25 cellular contexts compared by ENCODE assay signal in genomic region chr2:135942936-135943688, GRCh38.
"Had no signal": no experiment of that assay in that cellular context is flagged by ENCODE, and none has a peak within 500 bp of the region (broad histone marks: within the 10 kb centered on the region; RNA-seq: fewer than 3 reads in every experiment).

No MANE protein-coding gene starts in this region.

- DNase-seq: activated CD4-positive, alpha-beta memory T cell treated with anti-CD3 and anti-CD28 coated beads, Interleukin-2, amount 10 ng/mL, durations not matched to agents 7 days and 5 days; activated CD4-positive, alpha-beta T cell treated with anti-CD3 and anti-CD28 coated beads for 1 hour; activated CD4-positive, alpha-beta T cell treated with anti-CD3 and anti-CD28 coated beads, Interleukin-2, amount 10 ng/mL, durations not matched to agents 7 days and 5 days; activated CD8-positive, alpha-beta memory T cell treated with anti-CD3 and anti-CD28 coated beads, Interleukin-2, amount 50 U/mL, for 48 hours; activated T-cell treated with anti-CD3 and anti-CD28 coated beads, Interleukin-2, amount 50 U/mL, for 24 hours; aorta; central memory CD4-positive, alpha-beta T cell; dermis blood vessel endothelial cell; effector CD4-positive, alpha-beta T cell; esophagus squamous epithelium; islet precursor cell; left colon; midbrain; naive thymus-derived CD8-positive, alpha-beta T cell; right cardiac atrium; spleen; stimulated activated naive CD4-positive, alpha-beta T cell; T-helper 2 cell had no signal

- H3K4me1 Mint-ChIP-seq: neural progenitor cell had no signal

- H3K27me3 ChIP-seq: esophagus squamous epithelium, neural progenitor cell, spleen, suprapubic skin, tibial nerve had no signal

- H3K27me3 Mint-ChIP-seq: activated CD4-positive, alpha-beta memory T cell treated with anti-CD3 and anti-CD28 coated beads, Interleukin-2, amount 10 ng/mL, durations not matched to agents 7 days and 5 days; activated CD4-positive, alpha-beta T cell treated with anti-CD3 and anti-CD28 coated beads, Interleukin-2, amount 10 ng/mL, durations not matched to agents 7 days and 5 days; activated naive CD4-positive, alpha-beta T cell treated with anti-CD3 and anti-CD28 coated beads, Interleukin-2, amount 50 U/mL, for 24 hours; activated T-cell treated with anti-CD3 and anti-CD28 coated beads, Interleukin-2, amount 50 U/mL, for 24 hours; activated T-helper 17 cell treated with anti-CD3 and anti-CD28 coated beads, Interleukin-2, amount 50 U/mL, for 72 hours; brain; naive thymus-derived CD8-positive, alpha-beta T cell had no signal

- H3K4me3 ChIP-seq: esophagus squamous epithelium, neural progenitor cell, spleen, suprapubic skin, tibial nerve had no signal

- H3K4me3 Mint-ChIP-seq: activated CD4-positive, alpha-beta memory T cell treated with anti-CD3 and anti-CD28 coated beads, Interleukin-2, amount 10 ng/mL, durations not matched to agents 7 days and 5 days; activated CD4-positive, alpha-beta T cell treated with anti-CD3 and anti-CD28 coated beads, Interleukin-2, amount 10 ng/mL, durations not matched to agents 7 days and 5 days; activated naive CD4-positive, alpha-beta T cell treated with anti-CD3 and anti-CD28 coated beads, Interleukin-2, amount 50 U/mL, for 24 hours; activated T-cell treated with anti-CD3 and anti-CD28 coated beads, Interleukin-2, amount 50 U/mL, for 24 hours; activated T-helper 17 cell treated with anti-CD3 and anti-CD28 coated beads, Interleukin-2, amount 50 U/mL, for 72 hours; brain; naive thymus-derived CD8-positive, alpha-beta T cell; neural progenitor cell had no signal

- H3K36me3 ChIP-seq: neural progenitor cell had no signal

- ATAC-seq: activated T-helper 17 cell treated with anti-CD3 and anti-CD28 coated beads, Interleukin-2, amount 50 U/mL, for 72 hours; left colon; naive thymus-derived CD8-positive, alpha-beta T cell; right cardiac atrium had no signal

- H3K4me1 ChIP-seq: neural progenitor cell, tibial nerve had no signal

- H3K9me3 Mint-ChIP-seq: activated naive CD4-positive, alpha-beta T cell treated with anti-CD3 and anti-CD28 coated beads, Interleukin-2, amount 50 U/mL, for 24 hours; activated T-helper 17 cell treated with anti-CD3 and anti-CD28 coated beads, Interleukin-2, amount 50 U/mL, for 72 hours had no signal

- H3K27ac ChIP-seq: epithelial cell of prostate, esophagus squamous epithelium, neural progenitor cell, spleen, suprapubic skin, tibial nerve had no signal

- H3K9me3 ChIP-seq: esophagus squamous epithelium, suprapubic skin, tibial nerve had no signal

- H3K27ac Mint-ChIP-seq: activated CD4-positive, alpha-beta memory T cell treated with anti-CD3 and anti-CD28 coated beads, Interleukin-2, amount 10 ng/mL, durations not matched to agents 7 days and 5 days; activated CD4-positive, alpha-beta T cell treated with anti-CD3 and anti-CD28 coated beads, Interleukin-2, amount 10 ng/mL, durations not matched to agents 7 days and 5 days; activated naive CD4-positive, alpha-beta T cell treated with anti-CD3 and anti-CD28 coated beads, Interleukin-2, amount 50 U/mL, for 24 hours; activated T-cell treated with anti-CD3 and anti-CD28 coated beads, Interleukin-2, amount 50 U/mL, for 24 hours; activated T-helper 17 cell treated with anti-CD3 and anti-CD28 coated beads, Interleukin-2, amount 50 U/mL, for 72 hours; neural progenitor cell had no signal
